Comparison of ENCODE assay signal across 36 cellular contexts in the genomic region with DNA sequence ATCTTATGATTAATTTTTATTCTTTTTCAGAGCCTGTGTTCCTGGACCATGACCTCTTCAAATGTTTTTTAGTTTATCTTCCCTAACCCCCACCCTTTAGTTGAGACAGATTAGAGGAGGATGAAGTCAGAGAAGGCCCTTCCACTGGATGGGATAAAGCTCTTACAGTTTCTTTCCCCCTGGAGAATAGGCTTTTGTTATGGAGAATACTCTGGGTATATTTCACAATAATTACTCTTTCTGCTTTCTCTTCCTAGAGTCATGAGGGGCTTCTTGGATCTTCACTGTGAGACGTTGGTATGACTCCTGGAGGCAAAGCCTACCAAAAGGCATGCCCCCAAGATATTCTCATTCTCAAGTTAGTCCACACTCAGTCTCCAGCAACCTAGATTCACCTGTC.
"Had no signal": no experiment of that assay in that cellular context is flagged by ENCODE, and none has a peak within 500 bp of the region (broad histone marks: within the 10 kb centered on the region; RNA-seq: fewer than 3 reads in every experiment).

No MANE protein-coding gene starts in this region.

- DNase-seq: activated B cell treated with CpG ODN at 0.5 μM for 24 hours; activated CD4-positive, alpha-beta memory T cell treated with anti-CD3 and anti-CD28 coated beads for 36 hours; activated CD4-positive, alpha-beta T cell treated with anti-CD3 and anti-CD28 coated beads for 4 hours; activated CD4-positive, alpha-beta T cell treated with anti-CD3 and anti-CD28 coated beads, Interleukin-2, amount 10 ng/mL, durations not matched to agents 24 days and 14 days; activated CD4-positive, alpha-beta T cell treated with anti-CD3 and anti-CD28 coated beads, Interleukin-2, amount 50 U/mL, for 1 hour; activated CD4-positive, alpha-beta T cell treated with anti-CD3 and anti-CD28 coated beads, Interleukin-2, amount 50 U/mL, for 4 hours; activated CD4-positive, CD25-positive, alpha-beta regulatory T cell treated with anti-CD3 and anti-CD28 coated beads, Interleukin-2, amount 50 U/mL, for 72 hours; activated CD8-positive, alpha-beta memory T cell treated with anti-CD3 and anti-CD28 coated beads, Interleukin-2, amount 50 U/mL, for 4 hours; activated CD8-positive, alpha-beta T cell treated with anti-CD3 and anti-CD28 coated beads for 36 hours; activated effector memory CD4-positive, alpha-beta T cell treated with anti-CD3 and anti-CD28 coated beads, Interleukin-2, amount 50 U/mL, for 16 hours; activated gamma-delta T cell treated with Interleukin-2 at 50 U/mL for 16 hours; activated naive CD4-positive, alpha-beta T cell; activated naive CD4-positive, alpha-beta T cell treated with anti-CD3 and anti-CD28 coated beads for 36 hours; activated naive CD4-positive, alpha-beta T cell treated with anti-CD3 and anti-CD28 coated beads, Interleukin-2, amount 50 U/mL, for 16 hours; activated naive CD8-positive, alpha-beta T cell treated with anti-CD3 and anti-CD28 coated beads for 36 hours; activated T-cell treated with anti-CD3 and anti-CD28 coated beads for 4 hours; activated T-cell treated with anti-CD3 and anti-CD28 coated beads, Interleukin-2, amount 50 U/mL, for 1 hour; activated T-cell treated with anti-CD3 and anti-CD28 coated beads, Interleukin-2, amount 50 U/mL, for 4 hours; activated T-cell treated with anti-CD3 and anti-CD28 coated beads, Interleukin-2, amount 50 U/mL, for 72 hours; adrenal gland; amniotic stem cell; caudate nucleus; cerebellar nuclear complex; T-helper 1 cell; T-helper 2 cell; T-helper 9 cell had no signal

- H3K9me3 ChIP-seq: adrenal gland, ascending aorta had no signal

- H3K4me3 ChIP-seq: adrenal gland, ascending aorta, cardiac muscle cell had no signal

- H3K4me1 ChIP-seq: adrenal gland had no signal

- H3K27ac ChIP-seq: adrenal gland, cardiac muscle cell, VCaP had no signal

- H3K4me1 Mint-ChIP-seq: activated B cell treated with CpG ODN at 0.5 μM for 24 hours; activated CD4-positive, alpha-beta T cell treated with anti-CD3 and anti-CD28 coated beads, Interleukin-2, amount 10 ng/mL, durations not matched to agents 24 days and 14 days; activated naive CD8-positive, alpha-beta T cell treated with anti-CD3 and anti-CD28 coated beads for 36 hours; activated T-helper 17 cell treated with anti-CD3 and anti-CD28 coated beads, Interleukin-2, amount 50 U/mL, for 72 hours; central memory CD8-positive, alpha-beta T cell had no signal

- H3K27me3 Mint-ChIP-seq: activated CD4-positive, alpha-beta memory T cell treated with anti-CD3 and anti-CD28 coated beads for 36 hours; activated CD4-positive, alpha-beta T cell treated with anti-CD3 and anti-CD28 coated beads, Interleukin-2, amount 10 ng/mL, durations not matched to agents 24 days and 14 days; activated CD8-positive, alpha-beta T cell treated with anti-CD3 and anti-CD28 coated beads for 36 hours; activated naive CD8-positive, alpha-beta T cell treated with anti-CD3 and anti-CD28 coated beads for 36 hours; activated T-helper 17 cell treated with anti-CD3 and anti-CD28 coated beads, Interleukin-2, amount 50 U/mL, for 72 hours; central memory CD8-positive, alpha-beta T cell had no signal

- ATAC-seq: activated CD8-positive, alpha-beta T cell treated with anti-CD3 and anti-CD28 coated beads for 36 hours; activated naive CD4-positive, alpha-beta T cell treated with anti-CD3 and anti-CD28 coated beads, Interleukin-2, amount 50 U/mL, for 72 hours; activated T-cell treated with anti-CD3 and anti-CD28 coated beads, Interleukin-2, amount 50 U/mL, for 4 hours; activated T-cell treated with anti-CD3 and anti-CD28 coated beads, Interleukin-2, amount 50 U/mL, for 72 hours; activated T-helper 17 cell treated with anti-CD3 and anti-CD28 coated beads, Interleukin-2, amount 50 U/mL, for 72 hours had no signal

- H3K9me3 Mint-ChIP-seq: activated CD4-positive, alpha-beta T cell treated with anti-CD3 and anti-CD28 coated beads, Interleukin-2, amount 10 ng/mL, durations not matched to agents 24 days and 14 days; activated CD8-positive, alpha-beta T cell treated with anti-CD3 and anti-CD28 coated beads for 36 hours; T-helper 2 cell treated with Interferon-gamma antibody and Interleukin-4, amounts not matched to agents 5 μg/mL and 100 μg/mL, for 36 hours had no signal

- H3K27ac Mint-ChIP-seq: activated B cell treated with CpG ODN at 0.5 μM for 24 hours; activated CD4-positive, alpha-beta memory T cell treated with anti-CD3 and anti-CD28 coated beads for 36 hours; activated CD4-positive, alpha-beta T cell treated with anti-CD3 and anti-CD28 coated beads, Interleukin-2, amount 10 ng/mL, durations not matched to agents 24 days and 14 days; activated CD8-positive, alpha-beta T cell treated with anti-CD3 and anti-CD28 coated beads for 36 hours; activated naive CD4-positive, alpha-beta T cell treated with anti-CD3 and anti-CD28 coated beads for 36 hours; activated naive CD4-positive, alpha-beta T cell treated with anti-CD3 and anti-CD28 coated beads, Interleukin-2, amount 50 U/mL, for 72 hours; activated naive CD8-positive, alpha-beta T cell treated with anti-CD3 and anti-CD28 coated beads for 36 hours; activated T-helper 1 cell treated with anti-CD3 and anti-CD28 coated beads, Interleukin-12 subunit alpha, Interleukin-12 subunit beta, Interleukin-2, Interleukin-4 antibody, amounts not matched to agents 30 ng/mL and 10 ng/mL and 1 ng/mL, durations not matched to agents 14 hours and 24 hours and 36 hours; activated T-helper 17 cell treated with anti-CD3 and anti-CD28 coated beads, Interleukin-2, amount 50 U/mL, for 72 hours; brain; T-helper 1 cell treated with Interleukin-12 subunit alpha and Interleukin-12 subunit beta and Interleukin-4 antibody, amounts not matched to agents 30 μg/mL and 1 μg/mL, for 36 hours; T-helper 2 cell treated with Interferon-gamma antibody and Interleukin-4, amounts not matched to agents 5 μg/mL and 100 μg/mL, for 36 hours had no signal

- H3K4me3 Mint-ChIP-seq: activated B cell treated with CpG ODN at 0.5 μM for 24 hours; activated CD4-positive, alpha-beta memory T cell treated with anti-CD3 and anti-CD28 coated beads for 36 hours; activated CD4-positive, alpha-beta T cell treated with anti-CD3 and anti-CD28 coated beads, Interleukin-2, amount 10 ng/mL, durations not matched to agents 24 days and 14 days; activated CD8-positive, alpha-beta T cell treated with anti-CD3 and anti-CD28 coated beads for 36 hours; activated naive CD4-positive, alpha-beta T cell treated with anti-CD3 and anti-CD28 coated beads for 36 hours; activated naive CD8-positive, alpha-beta T cell treated with anti-CD3 and anti-CD28 coated beads for 36 hours; activated T-cell treated with anti-CD3 and anti-CD28 coated beads, Interleukin-2, amount 50 U/mL, for 4 hours; activated T-cell treated with anti-CD3 and anti-CD28 coated beads, Interleukin-2, amount 50 U/mL, for 72 hours; activated T-helper 1 cell treated with anti-CD3 and anti-CD28 coated beads, Interleukin-12 subunit alpha, Interleukin-12 subunit beta, Interleukin-2, Interleukin-4 antibody, amounts not matched to agents 30 ng/mL and 10 ng/mL and 1 ng/mL, durations not matched to agents 14 hours and 24 hours and 36 hours; activated T-helper 17 cell treated with anti-CD3 and anti-CD28 coated beads, Interleukin-2, amount 50 U/mL, for 72 hours; brain; central memory CD8-positive, alpha-beta T cell; T-helper 1 cell treated with Interleukin-12 subunit alpha and Interleukin-12 subunit beta and Interleukin-4 antibody, amounts not matched to agents 30 μg/mL and 1 μg/mL, for 36 hours; T-helper 2 cell treated with Interferon-gamma antibody and Interleukin-4, amounts not matched to agents 5 μg/mL and 100 μg/mL, for 36 hours had no signal

- H3K36me3 ChIP-seq: adrenal gland, ascending aorta, cardiac muscle cell had no signal

- H3K36me3 Mint-ChIP-seq: activated CD4-positive, alpha-beta memory T cell treated with anti-CD3 and anti-CD28 coated beads for 36 hours; activated naive CD4-positive, alpha-beta T cell treated with anti-CD3 and anti-CD28 coated beads, Interleukin-2, amount 50 U/mL, for 72 hours; activated naive CD8-positive, alpha-beta T cell treated with anti-CD3 and anti-CD28 coated beads for 36 hours; brain had no signal

- H3K27me3 ChIP-seq: adrenal gland, ascending aorta, cardiac muscle cell had no signal
